9 cellular contexts compared by ENCODE assay signal in the genomic region with DNA sequence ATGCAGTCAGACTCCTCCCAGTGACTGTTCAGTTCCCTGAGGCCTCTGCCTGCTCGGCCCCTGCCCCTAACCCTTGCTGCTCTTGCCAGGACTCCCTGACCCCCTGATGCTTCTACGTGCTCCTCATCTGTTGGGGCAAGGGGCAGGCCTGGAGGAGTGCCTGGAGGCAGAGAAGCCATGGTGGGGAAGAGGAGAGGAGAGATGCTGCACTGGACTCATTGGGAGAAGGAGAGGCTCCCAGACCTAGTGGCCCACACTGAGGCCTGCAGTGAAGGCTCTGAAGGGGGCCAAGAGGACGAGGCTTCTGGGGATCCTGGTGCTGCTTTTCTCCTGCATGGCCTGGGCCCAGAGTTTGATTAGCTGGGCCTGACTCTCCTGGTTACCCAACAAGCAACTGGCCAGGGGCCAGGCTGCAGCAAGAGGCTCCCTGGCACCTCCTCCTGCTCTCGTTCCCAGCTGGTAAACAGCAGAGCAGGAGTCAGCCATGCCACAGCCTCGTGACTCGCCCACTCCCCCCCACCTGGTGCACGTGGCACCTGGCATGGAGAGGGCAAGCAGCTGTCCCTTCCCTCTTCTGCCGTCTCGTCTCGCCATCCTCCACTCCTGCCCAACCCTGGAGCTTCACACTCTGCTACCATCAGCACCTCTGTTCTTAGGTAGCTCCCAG. TPM values are rescaled to one million over a fixed set of nuclear protein-coding genes. Genes with fewer than 3 reads are reported as not detected.
DNase-seq lines count a peak whose midpoint lies in the region; ATAC-seq, FAIRE-seq and TF ChIP-seq lines count a peak whose summit lies in the region.
"Had no signal": no experiment of that assay in that cellular context is flagged by ENCODE, and none has a peak within 500 bp of the region (broad histone marks: within the 10 kb centered on the region; RNA-seq: fewer than 3 reads in every experiment).

No MANE protein-coding gene starts in this region.

- H3K36me3 ChIP-seq in keratinocyte (ENCODE audit: control insufficient read depth in 2 of 2, extremely low read depth in 1 of 2, insufficient read depth in 2 of 2, low read length in 2 of 2) (no peaks in the 10 kb centered on the region), brain microvascular endothelial cell (replicated peaks) (no peaks in the 10 kb centered on the region)

- DNase-seq in activated CD8-positive, alpha-beta T cell treated with anti-CD3 and anti-CD28 coated beads, Interleukin-2, amount 10 ng/mL, durations not matched to agents 7 days and 5 days = no peak
- DNase-seq in activated CD8-positive, alpha-beta T cell treated with anti-CD3 and anti-CD28 coated beads for 36 hours = no peak
- DNase-seq in activated CD4-positive, alpha-beta memory T cell treated with anti-CD3 and anti-CD28 coated beads for 36 hours = no peak
- DNase-seq in keratinocyte (ENCODE audit: low read depth, low spot score) = no peak
- DNase-seq in urothelium cell line (ENCODE audit: low spot score) = peak; percentile 44
- DNase-seq in GM20000 (ENCODE audit: low spot score) = no peak
- no peak for DNase-seq in brain microvascular endothelial cell

- CTCF ChIA-PET in activated CD8-positive, alpha-beta T cell treated with anti-CD3 and anti-CD28 coated beads, Interleukin-2, amount 10 ng/mL, durations not matched to agents 7 days and 5 days (lab: Charles Lee) = interaction anchor here (0.7 kb wide), 1 partner anchor 239 kb away, joined by 3 read pairs; no protein-coding TSS in a partner anchor
- CTCF ChIA-PET in activated CD8-positive, alpha-beta T cell treated with anti-CD3 and anti-CD28 coated beads for 36 hours (lab: Charles Lee) = no interaction called here
- CTCF ChIA-PET in activated CD4-positive, alpha-beta memory T cell treated with anti-CD3 and anti-CD28 coated beads for 36 hours (lab: Charles Lee) = interaction anchor here (0.6 to 1.0 kb wide), 3 partner anchors 13 to 240 kb away, joined by 3 read pairs; no protein-coding TSS in a partner anchor

- H3K27ac Mint-ChIP-seq in activated CD8-positive, alpha-beta T cell treated with anti-CD3 and anti-CD28 coated beads, Interleukin-2, amount 10 ng/mL, durations not matched to agents 7 days and 5 days = peak overlapping the region; percentile 20
- no peak overlapping the region for H3K27ac Mint-ChIP-seq in activated CD8-positive, alpha-beta T cell treated with anti-CD3 and anti-CD28 coated beads for 36 hours
- H3K27ac Mint-ChIP-seq in activated CD4-positive, alpha-beta memory T cell treated with anti-CD3 and anti-CD28 coated beads for 36 hours = peak overlapping the region; percentile 12

- dilution Hi-C loops in keratinocyte (cut with MboI; ENCODE audit: extremely low pct_ligation_motif_present, low sequenced_read_pairs) = no loop called here

- ATAC-seq in activated CD8-positive, alpha-beta T cell treated with anti-CD3 and anti-CD28 coated beads, Interleukin-2, amount 10 ng/mL, durations not matched to agents 7 days and 5 days = no peak
- ATAC-seq in activated CD8-positive, alpha-beta T cell treated with anti-CD3 and anti-CD28 coated beads for 36 hours = no peak
- ATAC-seq in HG03439 (IDR thresholded peaks at IDR 0.05; ENCODE audit: unreplicated experiment) = no peak

- peaks cover 85% of the 10 kb centered on the region for H3K4me1 Mint-ChIP-seq in activated CD8-positive, alpha-beta T cell treated with anti-CD3 and anti-CD28 coated beads, Interleukin-2, amount 10 ng/mL, durations not matched to agents 7 days and 5 days (ENCODE audit: low read depth)
- H3K4me1 Mint-ChIP-seq in activated CD8-positive, alpha-beta T cell treated with anti-CD3 and anti-CD28 coated beads for 36 hours (ENCODE audit: low read depth) = peaks cover 80% of the 10 kb centered on the region
- H3K4me1 Mint-ChIP-seq in activated CD4-positive, alpha-beta memory T cell treated with anti-CD3 and anti-CD28 coated beads for 36 hours (ENCODE audit: low read depth) = peaks cover 87% of the 10 kb centered on the region

- TF ChIP-seq CTCF in activated CD8-positive, alpha-beta T cell treated with anti-CD3 and anti-CD28 coated beads for 36 hours (IDR thresholded peaks at IDR 0.05) = no peak
- TF ChIP-seq CTCF in keratinocyte (optimal IDR thresholded peaks at IDR 0.05 in 1 of 3, IDR thresholded peaks at IDR 0.05 in 1 of 3, conservative IDR thresholded peaks at IDR 0.05 in 1 of 3; ENCODE audit: extremely low read depth in 1 of 3, insufficient read depth in 2 of 3, low read length in 3 of 3) (no peak), GM20000 (IDR thresholded peaks at IDR 0.05; ENCODE audit: extremely low read depth, missing control alignments) (no peak), brain microvascular endothelial cell (IDR thresholded peaks at IDR 0.05; ENCODE audit: low read depth, low read length, missing control alignments) (no peak)

- H3K4me2 ChIP-seq in keratinocyte (ENCODE audit: control insufficient read depth, extremely low read depth, insufficient read depth, low read depth, low read length) = peak overlapping the region; percentile 5

- intact Hi-C loops in activated CD8-positive, alpha-beta T cell treated with anti-CD3 and anti-CD28 coated beads for 36 hours (cut with micrococcal nuclease) = loop anchor here (10.0 kb wide), 1 partner anchor 238 kb away; no protein-coding TSS in a partner anchor
- intact Hi-C loops in activated CD4-positive, alpha-beta memory T cell treated with anti-CD3 and anti-CD28 coated beads for 36 hours (cut with micrococcal nuclease) = loop anchor here (5.0 kb wide), 1 partner anchor 485 kb away; the partner anchor contains the start of gene RFX5

- no peaks in the 10 kb centered on the region for H3K9me3 Mint-ChIP-seq in activated CD8-positive, alpha-beta T cell treated with anti-CD3 and anti-CD28 coated beads, Interleukin-2, amount 10 ng/mL, durations not matched to agents 7 days and 5 days (ENCODE audit: insufficient read depth)
- H3K9me3 Mint-ChIP-seq in activated CD8-positive, alpha-beta T cell treated with anti-CD3 and anti-CD28 coated beads for 36 hours = no peaks in the 10 kb centered on the region
- no peaks in the 10 kb centered on the region for H3K9me3 Mint-ChIP-seq in activated CD4-positive, alpha-beta memory T cell treated with anti-CD3 and anti-CD28 coated beads for 36 hours

- H4K20me1 ChIP-seq in keratinocyte (ENCODE audit: control insufficient read depth, extremely low read depth, insufficient read depth, low read length) = no peaks in the 10 kb centered on the region

- H3K4me3 Mint-ChIP-seq in activated CD8-positive, alpha-beta T cell treated with anti-CD3 and anti-CD28 coated beads, Interleukin-2, amount 10 ng/mL, durations not matched to agents 7 days and 5 days = no peak overlapping the region
- no peak overlapping the region for H3K4me3 Mint-ChIP-seq in activated CD8-positive, alpha-beta T cell treated with anti-CD3 and anti-CD28 coated beads for 36 hours
- no peak overlapping the region for H3K4me3 Mint-ChIP-seq in activated CD4-positive, alpha-beta memory T cell treated with anti-CD3 and anti-CD28 coated beads for 36 hours

- peaks cover 2% of the 10 kb centered on the region for H3K9me1 ChIP-seq in keratinocyte (ENCODE audit: control insufficient read depth, extremely low read depth, insufficient read depth, low read length)

- no peaks in the 10 kb centered on the region for H3K36me3 Mint-ChIP-seq in activated CD8-positive, alpha-beta T cell treated with anti-CD3 and anti-CD28 coated beads, Interleukin-2, amount 10 ng/mL, durations not matched to agents 7 days and 5 days (ENCODE audit: low read depth)
- H3K36me3 Mint-ChIP-seq in activated CD8-positive, alpha-beta T cell treated with anti-CD3 and anti-CD28 coated beads for 36 hours (ENCODE audit: low read depth) = no peaks in the 10 kb centered on the region
- no peaks in the 10 kb centered on the region for H3K36me3 Mint-ChIP-seq in activated CD4-positive, alpha-beta memory T cell treated with anti-CD3 and anti-CD28 coated beads for 36 hours

- H3K27ac ChIP-seq in keratinocyte (ENCODE audit: control insufficient read depth, insufficient read depth, low read length) (no peak overlapping the region), brain microvascular endothelial cell (no peak overlapping the region)

- no peaks in the 10 kb centered on the region for H3K27me3 Mint-ChIP-seq in activated CD8-positive, alpha-beta T cell treated with anti-CD3 and anti-CD28 coated beads, Interleukin-2, amount 10 ng/mL, durations not matched to agents 7 days and 5 days (ENCODE audit: low read depth)
- H3K27me3 Mint-ChIP-seq in activated CD8-positive, alpha-beta T cell treated with anti-CD3 and anti-CD28 coated beads for 36 hours = no peaks in the 10 kb centered on the region
- no peaks in the 10 kb centered on the region for H3K27me3 Mint-ChIP-seq in activated CD4-positive, alpha-beta memory T cell treated with anti-CD3 and anti-CD28 coated beads for 36 hours

- H3K9ac ChIP-seq in keratinocyte (ENCODE audit: control insufficient read depth, extremely low read depth, insufficient read depth, low read length) = no peak overlapping the region

- H3K4me1 ChIP-seq in keratinocyte (ENCODE audit: control insufficient read depth, extremely low read depth, insufficient read depth, low read length) = peaks cover 37% of the 10 kb centered on the region

- H3K4me3 ChIP-seq in keratinocyte (ENCODE audit: control insufficient read depth in 2 of 3, extremely low read depth in 1 of 3, insufficient read depth in 2 of 3, low read depth in 1 of 3, low read length in 3 of 3) (no peak overlapping the region), brain microvascular endothelial cell (ENCODE audit: low read depth, low read length) (no peak overlapping the region)

- peak overlapping the region; percentile 26 for H2AFZ ChIP-seq in keratinocyte (ENCODE audit: control insufficient read depth, low read length)

- FAIRE-seq in keratinocyte (lab: Jason Lieb, UNC) = no peak
- FAIRE-seq in urothelium cell line (lab: Jason Lieb, UNC) = no peak
- FAIRE-seq: endometrium had no signal

- H3K27me3 ChIP-seq in keratinocyte (ENCODE audit: control insufficient read depth, extremely low read depth, insufficient read depth, low read length) (no peaks in the 10 kb centered on the region), brain microvascular endothelial cell (replicated peaks) (no peaks in the 10 kb centered on the region)

- no peaks in the 10 kb centered on the region for H3K9me3 ChIP-seq in keratinocyte (ENCODE audit: control insufficient read depth, low read depth, low read length)

- in situ Hi-C loops in brain microvascular endothelial cell (cut with HindIII; ENCODE audit: low pct_ligation_motif_present, low sequenced_read_pairs) = no loop called here

- POLR2A ChIA-PET in activated CD8-positive, alpha-beta T cell treated with anti-CD3 and anti-CD28 coated beads, Interleukin-2, amount 10 ng/mL, durations not matched to agents 7 days and 5 days (lab: Charles Lee) = no interaction called here
- POLR2A ChIA-PET in activated CD8-positive, alpha-beta T cell treated with anti-CD3 and anti-CD28 coated beads for 36 hours (lab: Charles Lee) = interaction anchor here (0.8 kb wide), 1 partner anchor 42 kb away, joined by 3 read pairs; the partner anchor contains the start of gene TDRKH
- POLR2A ChIA-PET in activated CD4-positive, alpha-beta memory T cell treated with anti-CD3 and anti-CD28 coated beads for 36 hours (lab: Charles Lee) = interaction anchor here (1.8 kb wide), 1 partner anchor 16 kb away, joined by 4 read pairs; no protein-coding TSS in a partner anchor

- no peaks in the 10 kb centered on the region for H3K79me2 ChIP-seq in keratinocyte (ENCODE audit: control insufficient read depth, insufficient read depth, low read length)

RNA-seq across cellular contexts. Expression of gene RORC, which starts 0.8 kb away (rescaled TPM):
- 1 to 10 TPM; 2.4 to 2.7 TPM for total RNA-seq in activated CD8-positive, alpha-beta T cell treated with anti-CD3 and anti-CD28 coated beads, Interleukin-2, amount 10 ng/mL, durations not matched to agents 7 days and 5 days
- 1 to 10 TPM; 1.3 to 1.5 TPM for total RNA-seq in activated CD8-positive, alpha-beta T cell treated with anti-CD3 and anti-CD28 coated beads for 36 hours
- total RNA-seq in activated CD4-positive, alpha-beta memory T cell treated with anti-CD3 and anti-CD28 coated beads for 36 hours = 10 to 100 TPM in 1 of 2 experiments, 1 to 10 TPM in 1; 9.9 to 10.9 TPM
- polyA plus RNA-seq in keratinocyte = 0.05 to 0.13 TPM (median 0.12 TPM) in 3 replicates
- 0.77 TPM for polyA plus RNA-seq in keratinocyte (2011; ENCODE audit: low read depth)
- 0.07 and 0.16 TPM in 2 replicates for polyA plus RNA-seq in keratinocyte (2011; cell fraction: cytosol; rRNA removed)
- polyA plus RNA-seq in keratinocyte (2011; cell fraction: nucleus; rRNA removed) = 0.17 and 0.22 TPM in 2 replicates
- 2.3 TPM in 1 of 2 replicates, not detected in the other for polyA plus RNA-seq in keratinocyte (2012; ENCODE audit: low replicate concordance)
- polyA minus RNA-seq in keratinocyte = 0.10 to 0.98 TPM (median 0.10 TPM) in 3 replicates
- polyA minus RNA-seq in keratinocyte (2011; cell fraction: cytosol; rRNA and poly(A)+ RNA removed) = 0.96 TPM
- 0.54 TPM in 1 of 2 replicates, not detected in the other for polyA minus RNA-seq in keratinocyte (2011; cell fraction: nucleus; rRNA and poly(A)+ RNA removed)

RNA-seq across cellular contexts. Expression of gene C2CD4D, which starts 7.2 kb away (rescaled TPM):
- under 1 TPM; 0.23 to 0.26 TPM for total RNA-seq in activated CD8-positive, alpha-beta T cell treated with anti-CD3 and anti-CD28 coated beads, Interleukin-2, amount 10 ng/mL, durations not matched to agents 7 days and 5 days
- total RNA-seq in activated CD8-positive, alpha-beta T cell treated with anti-CD3 and anti-CD28 coated beads for 36 hours = 1 to 10 TPM; 1.3 to 1.6 TPM
- 1 to 10 TPM; 3.3 to 3.9 TPM for total RNA-seq in activated CD4-positive, alpha-beta memory T cell treated with anti-CD3 and anti-CD28 coated beads for 36 hours
- polyA plus RNA-seq in keratinocyte = 0.05 to 0.08 TPM (median 0.05 TPM) in 3 replicates
- polyA plus RNA-seq in keratinocyte (2011; ENCODE audit: low read depth) = not detected
- 0.05 TPM in 1 of 2 replicates, not detected in the other for polyA plus RNA-seq in keratinocyte (2011; cell fraction: cytosol; rRNA removed)
- polyA plus RNA-seq in keratinocyte (2011; cell fraction: nucleus; rRNA removed) = 0.08 and 0.09 TPM in 2 replicates
- 0.17 and 0.27 TPM in 2 replicates for polyA plus RNA-seq in keratinocyte (2012; ENCODE audit: low replicate concordance)
- polyA minus RNA-seq in keratinocyte = not detected in 3 replicates
- not detected for polyA minus RNA-seq in keratinocyte (2011; cell fraction: cytosol; rRNA and poly(A)+ RNA removed)
- polyA minus RNA-seq in keratinocyte (2011; cell fraction: nucleus; rRNA and poly(A)+ RNA removed) = not detected in 2 replicates

RNA-seq across cellular contexts. Expression of gene THEM5, which starts 21.1 kb away (rescaled TPM):
- total RNA-seq in activated CD8-positive, alpha-beta T cell treated with anti-CD3 and anti-CD28 coated beads, Interleukin-2, amount 10 ng/mL, durations not matched to agents 7 days and 5 days = not detected
- total RNA-seq in activated CD8-positive, alpha-beta T cell treated with anti-CD3 and anti-CD28 coated beads for 36 hours = not detected
- total RNA-seq in activated CD4-positive, alpha-beta memory T cell treated with anti-CD3 and anti-CD28 coated beads for 36 hours = not detected
- polyA plus RNA-seq in keratinocyte = 0.18 to 0.61 TPM (median 0.19 TPM) in 3 replicates
- 6.4 TPM for polyA plus RNA-seq in keratinocyte (2011; ENCODE audit: low read depth)
- 0.10 TPM in 1 of 2 replicates, not detected in the other for polyA plus RNA-seq in keratinocyte (2011; cell fraction: cytosol; rRNA removed)
- 0.33 TPM in 1 of 2 replicates, not detected in the other for polyA plus RNA-seq in keratinocyte (2011; cell fraction: nucleus; rRNA removed)
- 11.5 TPM in 1 of 2 replicates, not detected in the other for polyA plus RNA-seq in keratinocyte (2012; ENCODE audit: low replicate concordance)
- polyA minus RNA-seq in keratinocyte = 0.20 to 1.0 TPM (median 0.46 TPM) in 3 replicates
- not detected for polyA minus RNA-seq in keratinocyte (2011; cell fraction: cytosol; rRNA and poly(A)+ RNA removed)
- not detected in 2 replicates for polyA minus RNA-seq in keratinocyte (2011; cell fraction: nucleus; rRNA and poly(A)+ RNA removed)

RNA-seq across cellular contexts. Expression of gene LINGO4, which starts 27.2 kb away (rescaled TPM):
- under 1 TPM; 0.16 to 0.32 TPM for total RNA-seq in activated CD8-positive, alpha-beta T cell treated with anti-CD3 and anti-CD28 coated beads, Interleukin-2, amount 10 ng/mL, durations not matched to agents 7 days and 5 days
- not detected for total RNA-seq in activated CD8-positive, alpha-beta T cell treated with anti-CD3 and anti-CD28 coated beads for 36 hours
- total RNA-seq in activated CD4-positive, alpha-beta memory T cell treated with anti-CD3 and anti-CD28 coated beads for 36 hours = under 1 TPM; 0.33 to 0.39 TPM
- not detected in 3 replicates for polyA plus RNA-seq in keratinocyte
- polyA plus RNA-seq in keratinocyte (2011; ENCODE audit: low read depth) = not detected
- polyA plus RNA-seq in keratinocyte (2011; cell fraction: cytosol; rRNA removed) = not detected in 2 replicates
- polyA plus RNA-seq in keratinocyte (2011; cell fraction: nucleus; rRNA removed) = 0.04 TPM in 1 of 2 replicates, not detected in the other
- polyA plus RNA-seq in keratinocyte (2012; ENCODE audit: low replicate concordance) = not detected in 2 replicates
- polyA minus RNA-seq in keratinocyte = not detected in 3 replicates
- not detected for polyA minus RNA-seq in keratinocyte (2011; cell fraction: cytosol; rRNA and poly(A)+ RNA removed)
- polyA minus RNA-seq in keratinocyte (2011; cell fraction: nucleus; rRNA and poly(A)+ RNA removed) = not detected in 2 replicates

RNA-seq across cellular contexts. Expression of gene TDRKH, which starts 42.2 kb away (rescaled TPM):
- 10 to 100 TPM; 14.6 to 16.4 TPM for total RNA-seq in activated CD8-positive, alpha-beta T cell treated with anti-CD3 and anti-CD28 coated beads, Interleukin-2, amount 10 ng/mL, durations not matched to agents 7 days and 5 days
- total RNA-seq in activated CD8-positive, alpha-beta T cell treated with anti-CD3 and anti-CD28 coated beads for 36 hours = 10 to 100 TPM in 1 of 2 experiments, 1 to 10 TPM in 1; 9.7 to 10.5 TPM
- total RNA-seq in activated CD4-positive, alpha-beta memory T cell treated with anti-CD3 and anti-CD28 coated beads for 36 hours = 10 to 100 TPM; 30.6 to 32.4 TPM
- polyA plus RNA-seq in keratinocyte = 7.1 to 10.4 TPM (median 9.7 TPM) in 3 replicates
- 14.3 TPM for polyA plus RNA-seq in keratinocyte (2011; ENCODE audit: low read depth)
- 6.2 and 8.2 TPM in 2 replicates for polyA plus RNA-seq in keratinocyte (2011; cell fraction: cytosol; rRNA removed)
- 10.4 and 10.5 TPM in 2 replicates for polyA plus RNA-seq in keratinocyte (2011; cell fraction: nucleus; rRNA removed)
- polyA plus RNA-seq in keratinocyte (2012; ENCODE audit: low replicate concordance) = 5.6 and 9.6 TPM in 2 replicates
- 5.0 to 9.3 TPM (median 6.6 TPM) in 3 replicates for polyA minus RNA-seq in keratinocyte
- 2.3 TPM for polyA minus RNA-seq in keratinocyte (2011; cell fraction: cytosol; rRNA and poly(A)+ RNA removed)
- polyA minus RNA-seq in keratinocyte (2011; cell fraction: nucleus; rRNA and poly(A)+ RNA removed) = 4.3 and 6.1 TPM in 2 replicates
